In genomic region chr1:153565529-153566374, GRCh38 we compare ENCODE assay signal across 8 cellular contexts. TPM values are rescaled to one million over a fixed set of nuclear protein-coding genes. Genes with fewer than 3 reads are reported as not detected.
DNase-seq lines count a peak whose midpoint lies in the region; FAIRE-seq and TF ChIP-seq lines count a peak whose summit lies in the region.

TSS of gene S100A2 (minus strand) at chr1:153565844. CDS start at chr1:153563877, 1,967 bp downstream.

- FAIRE-seq in H54 (lab: Jason Lieb, UNC): no peak

- peak in 1 of 4 experiments; percentile 15 for TF ChIP-seq CTCF in prostate gland (IDR thresholded peaks at IDR 0.05)

- no peak within 1 kb of the TSS for H3K4me3 ChIP-seq in prostate gland

- peak within 1 kb of the TSS; percentile 86 for H3K27ac ChIP-seq in prostate gland

- H3K4me1 ChIP-seq in prostate gland (replicated peaks): peaks cover 3% of the 10 kb centered on the region

- no peaks in the 10 kb centered on the region for H3K9me3 ChIP-seq in prostate gland

- TF ChIP-seq POLR2A in H54 (IDR thresholded peaks at IDR 0.05; ENCODE audit: low read depth, low read length): 0 out of 2 replicates have a peak, but pooled peaks have one; percentile 11
- no peak for TF ChIP-seq POLR2A in prostate gland (IDR thresholded peaks at IDR 0.05)

- intact Hi-C loops in prostate gland (cut with DNase I): loop anchor here (5.0 kb wide), 1 partner anchor 213 kb away; no protein-coding TSS in a partner anchor

- WGBS in prostate gland: 28% methylated on average over 8 of the region's 8 CpGs

- no peaks in the 10 kb centered on the region for H3K27me3 ChIP-seq in prostate gland (replicated peaks; ENCODE audit: insufficient read depth)

- H3K36me3 ChIP-seq in prostate gland: no peaks in the 10 kb centered on the region

- DNase-seq in CD1c-positive myeloid dendritic cell (ENCODE audit: extremely low spot score) (peak; percentile 68), H54 (ENCODE audit: insufficient read length, low spot score) (peak; percentile 84), NOMO-1 (lab: John Stamatoyannopoulos, UW; ENCODE audit: unreplicated experiment in 2 of 2) (peak; percentile 50 to 78), glomerular visceral epithelial cell (ENCODE audit: extremely low spot score) (peak; percentile 99), prostate gland (ENCODE audit: low spot score) (peak; percentile 46), pons (ENCODE audit: low spot score) (no peak), inferior parietal cortex (ENCODE audit: extremely low spot score) (no peak)
- DNase-seq in activated effector memory CD4-positive, alpha-beta T cell treated with Interleukin-2 at 50 U/mL for 16 hours: peak; percentile 30

RNA-seq across cellular contexts. Expression of gene S100A2, which starts in this region (rescaled TPM):
- total RNA-seq in prostate gland: 10 to 100 TPM; 14.1 to 22.6 TPM

Comparison
In these comparisons a context has a peak if more than half of its experiments do, and no peak if none do; other contexts are left out.
1. DNase-seq: peak in CD1c-positive myeloid dendritic cell (single experiment), H54 (single experiment), NOMO-1 (2 of 2), activated effector memory CD4-positive, alpha-beta T cell treated with Interleukin-2 at 50 U/mL for 16 hours (single experiment), glomerular visceral epithelial cell (single experiment) and prostate gland (single experiment); none in pons (single experiment) and inferior parietal cortex (single experiment).